ENCODE assay signal across 1 cellular context in the genomic region with DNA sequence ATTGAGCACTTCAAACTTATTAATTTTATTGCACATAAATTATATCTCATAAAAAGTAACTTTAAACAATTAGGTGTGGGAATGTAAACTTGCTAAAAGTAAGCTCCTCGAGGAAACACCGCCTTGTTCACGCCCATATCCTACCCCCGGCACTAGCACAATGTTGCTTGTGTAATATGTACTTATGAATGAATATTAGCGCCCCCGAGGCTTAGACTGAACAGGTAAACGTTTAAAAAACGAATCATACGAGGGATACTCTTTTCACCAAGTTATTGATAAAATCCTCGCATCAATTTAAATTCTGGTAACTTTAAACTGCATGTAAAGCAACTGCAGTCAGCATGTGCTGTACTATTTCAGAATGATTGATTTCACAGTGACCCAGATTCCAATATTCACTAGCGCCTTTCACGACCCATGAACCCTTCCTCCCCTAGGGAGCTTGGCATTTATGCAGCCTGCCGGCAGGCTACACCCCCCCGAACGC.
TF ChIP-seq lines count a peak whose summit lies in the region.

No MANE protein-coding gene starts in this region.

TF ChIP-seq in HepG2, 621 proteins besides CTCF, POLR2A, EP300 and RAD21 (continued from another document and continues in another):
- TF ChIP-seq ZNF20 (CRISPR knock-in tag; IDR thresholded peaks at IDR 0.05): no peak
- TF ChIP-seq, protein P1, sequence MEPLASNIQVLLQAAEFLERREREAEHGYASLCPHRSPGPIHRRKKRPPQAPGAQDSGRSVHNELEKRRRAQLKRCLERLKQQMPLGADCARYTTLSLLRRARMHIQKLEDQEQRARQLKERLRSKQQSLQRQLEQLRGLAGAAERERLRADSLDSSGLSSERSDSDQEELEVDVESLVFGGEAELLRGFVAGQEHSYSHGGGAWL (CRISPR knock-in tag; IDR thresholded peaks at IDR 0.05): no peak
- TF ChIP-seq ZBTB3 (CRISPR knock-in tag; IDR thresholded peaks at IDR 0.05; ENCODE audit: borderline replicate concordance, low read depth): 0 out of 2 replicates have a peak, but pooled peaks have one; percentile 6
- TF ChIP-seq HNF1A (IDR thresholded peaks at IDR 0.05; ENCODE audit: low read depth): no peak
- TF ChIP-seq HNF1A (CRISPR knock-in tag; IDR thresholded peaks at IDR 0.05; ENCODE audit: borderline replicate concordance): no peak
- TF ChIP-seq ZFP36L2 (CRISPR knock-in tag; IDR thresholded peaks at IDR 0.05): no peak
- TF ChIP-seq GPBP1L1 (CRISPR knock-in tag; IDR thresholded peaks at IDR 0.05): no peak
- TF ChIP-seq ZNF607 (CRISPR knock-in tag; IDR thresholded peaks at IDR 0.05; ENCODE audit: borderline replicate concordance): no peak
- TF ChIP-seq PRPF4 (IDR thresholded peaks at IDR 0.05; ENCODE audit: low read depth, low read length, poor library complexity, severe bottlenecking): no peak
- TF ChIP-seq NKX3-1 (CRISPR knock-in tag; IDR thresholded peaks at IDR 0.05): no peak
- TF ChIP-seq ZNF317 (CRISPR knock-in tag; IDR thresholded peaks at IDR 0.05): 0 out of 2 replicates have a peak, but pooled peaks have one; percentile 8
- TF ChIP-seq, protein P2, sequence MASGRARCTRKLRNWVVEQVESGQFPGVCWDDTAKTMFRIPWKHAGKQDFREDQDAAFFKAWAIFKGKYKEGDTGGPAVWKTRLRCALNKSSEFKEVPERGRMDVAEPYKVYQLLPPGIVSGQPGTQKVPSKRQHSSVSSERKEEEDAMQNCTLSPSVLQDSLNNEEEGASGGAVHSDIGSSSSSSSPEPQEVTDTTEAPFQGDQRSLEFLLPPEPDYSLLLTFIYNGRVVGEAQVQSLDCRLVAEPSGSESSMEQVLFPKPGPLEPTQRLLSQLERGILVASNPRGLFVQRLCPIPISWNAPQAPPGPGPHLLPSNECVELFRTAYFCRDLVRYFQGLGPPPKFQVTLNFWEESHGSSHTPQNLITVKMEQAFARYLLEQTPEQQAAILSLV (CRISPR knock-in tag; IDR thresholded peaks at IDR 0.05; ENCODE audit: borderline replicate concordance): no peak
- TF ChIP-seq NR3C1 (CRISPR knock-in tag; IDR thresholded peaks at IDR 0.05): no peak
- TF ChIP-seq SMYD3 (CRISPR knock-in tag; IDR thresholded peaks at IDR 0.05): peak; percentile 60; the same call in 1 of the 2 replicates
- TF ChIP-seq, protein P3, sequence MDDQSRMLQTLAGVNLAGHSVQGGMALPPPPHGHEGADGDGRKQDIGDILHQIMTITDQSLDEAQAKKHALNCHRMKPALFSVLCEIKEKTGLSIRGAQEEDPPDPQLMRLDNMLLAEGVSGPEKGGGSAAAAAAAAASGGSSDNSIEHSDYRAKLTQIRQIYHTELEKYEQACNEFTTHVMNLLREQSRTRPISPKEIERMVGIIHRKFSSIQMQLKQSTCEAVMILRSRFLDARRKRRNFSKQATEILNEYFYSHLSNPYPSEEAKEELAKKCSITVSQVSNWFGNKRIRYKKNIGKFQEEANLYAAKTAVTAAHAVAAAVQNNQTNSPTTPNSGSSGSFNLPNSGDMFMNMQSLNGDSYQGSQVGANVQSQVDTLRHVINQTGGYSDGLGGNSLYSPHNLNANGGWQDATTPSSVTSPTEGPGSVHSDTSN (CRISPR knock-in tag; IDR thresholded peaks at IDR 0.05; ENCODE audit: borderline replicate concordance): no peak
- no peak for TF ChIP-seq ZNF546 (CRISPR knock-in tag; conservative IDR thresholded peaks at IDR 0.05)
- TF ChIP-seq, protein P4, sequence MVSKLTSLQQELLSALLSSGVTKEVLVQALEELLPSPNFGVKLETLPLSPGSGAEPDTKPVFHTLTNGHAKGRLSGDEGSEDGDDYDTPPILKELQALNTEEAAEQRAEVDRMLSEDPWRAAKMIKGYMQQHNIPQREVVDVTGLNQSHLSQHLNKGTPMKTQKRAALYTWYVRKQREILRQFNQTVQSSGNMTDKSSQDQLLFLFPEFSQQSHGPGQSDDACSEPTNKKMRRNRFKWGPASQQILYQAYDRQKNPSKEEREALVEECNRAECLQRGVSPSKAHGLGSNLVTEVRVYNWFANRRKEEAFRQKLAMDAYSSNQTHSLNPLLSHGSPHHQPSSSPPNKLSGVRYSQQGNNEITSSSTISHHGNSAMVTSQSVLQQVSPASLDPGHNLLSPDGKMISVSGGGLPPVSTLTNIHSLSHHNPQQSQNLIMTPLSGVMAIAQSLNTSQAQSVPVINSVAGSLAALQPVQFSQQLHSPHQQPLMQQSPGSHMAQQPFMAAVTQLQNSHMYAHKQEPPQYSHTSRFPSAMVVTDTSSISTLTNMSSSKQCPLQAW (CRISPR knock-in tag; IDR thresholded peaks at IDR 0.05): no peak
- TF ChIP-seq ZNF841 (CRISPR knock-in tag; IDR thresholded peaks at IDR 0.05; ENCODE audit: borderline replicate concordance): no peak
- TF ChIP-seq SP4 (CRISPR knock-in tag; IDR thresholded peaks at IDR 0.05): no peak
- TF ChIP-seq ZNF883 (CRISPR knock-in tag; IDR thresholded peaks at IDR 0.05; ENCODE audit: not compliant biosample characterization): no peak
- no peak for TF ChIP-seq ZBED4 (CRISPR knock-in tag; IDR thresholded peaks at IDR 0.05; ENCODE audit: borderline replicate concordance)
- TF ChIP-seq SMAD1 (CRISPR knock-in tag; IDR thresholded peaks at IDR 0.05; ENCODE audit: borderline replicate concordance, low read depth): no peak
- TF ChIP-seq, protein P5, sequence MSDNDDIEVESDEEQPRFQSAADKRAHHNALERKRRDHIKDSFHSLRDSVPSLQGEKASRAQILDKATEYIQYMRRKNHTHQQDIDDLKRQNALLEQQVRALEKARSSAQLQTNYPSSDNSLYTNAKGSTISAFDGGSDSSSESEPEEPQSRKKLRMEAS (IDR thresholded peaks at IDR 0.05): no peak
- TF ChIP-seq ZSCAN29 (CRISPR knock-in tag; conservative IDR thresholded peaks at IDR 0.05): peak; percentile 96
- TF ChIP-seq GZF1 (CRISPR knock-in tag; IDR thresholded peaks at IDR 0.05): peak; percentile 22; the same call in 1 of the 2 replicates
- 0 out of 2 replicates have a peak, but pooled peaks have one; percentile 16 for TF ChIP-seq ZNF670 (CRISPR knock-in tag; IDR thresholded peaks at IDR 0.05; ENCODE audit: borderline replicate concordance)
- TF ChIP-seq ZMYM4 (CRISPR knock-in tag; IDR thresholded peaks at IDR 0.05): no peak
- TF ChIP-seq, protein P6, sequence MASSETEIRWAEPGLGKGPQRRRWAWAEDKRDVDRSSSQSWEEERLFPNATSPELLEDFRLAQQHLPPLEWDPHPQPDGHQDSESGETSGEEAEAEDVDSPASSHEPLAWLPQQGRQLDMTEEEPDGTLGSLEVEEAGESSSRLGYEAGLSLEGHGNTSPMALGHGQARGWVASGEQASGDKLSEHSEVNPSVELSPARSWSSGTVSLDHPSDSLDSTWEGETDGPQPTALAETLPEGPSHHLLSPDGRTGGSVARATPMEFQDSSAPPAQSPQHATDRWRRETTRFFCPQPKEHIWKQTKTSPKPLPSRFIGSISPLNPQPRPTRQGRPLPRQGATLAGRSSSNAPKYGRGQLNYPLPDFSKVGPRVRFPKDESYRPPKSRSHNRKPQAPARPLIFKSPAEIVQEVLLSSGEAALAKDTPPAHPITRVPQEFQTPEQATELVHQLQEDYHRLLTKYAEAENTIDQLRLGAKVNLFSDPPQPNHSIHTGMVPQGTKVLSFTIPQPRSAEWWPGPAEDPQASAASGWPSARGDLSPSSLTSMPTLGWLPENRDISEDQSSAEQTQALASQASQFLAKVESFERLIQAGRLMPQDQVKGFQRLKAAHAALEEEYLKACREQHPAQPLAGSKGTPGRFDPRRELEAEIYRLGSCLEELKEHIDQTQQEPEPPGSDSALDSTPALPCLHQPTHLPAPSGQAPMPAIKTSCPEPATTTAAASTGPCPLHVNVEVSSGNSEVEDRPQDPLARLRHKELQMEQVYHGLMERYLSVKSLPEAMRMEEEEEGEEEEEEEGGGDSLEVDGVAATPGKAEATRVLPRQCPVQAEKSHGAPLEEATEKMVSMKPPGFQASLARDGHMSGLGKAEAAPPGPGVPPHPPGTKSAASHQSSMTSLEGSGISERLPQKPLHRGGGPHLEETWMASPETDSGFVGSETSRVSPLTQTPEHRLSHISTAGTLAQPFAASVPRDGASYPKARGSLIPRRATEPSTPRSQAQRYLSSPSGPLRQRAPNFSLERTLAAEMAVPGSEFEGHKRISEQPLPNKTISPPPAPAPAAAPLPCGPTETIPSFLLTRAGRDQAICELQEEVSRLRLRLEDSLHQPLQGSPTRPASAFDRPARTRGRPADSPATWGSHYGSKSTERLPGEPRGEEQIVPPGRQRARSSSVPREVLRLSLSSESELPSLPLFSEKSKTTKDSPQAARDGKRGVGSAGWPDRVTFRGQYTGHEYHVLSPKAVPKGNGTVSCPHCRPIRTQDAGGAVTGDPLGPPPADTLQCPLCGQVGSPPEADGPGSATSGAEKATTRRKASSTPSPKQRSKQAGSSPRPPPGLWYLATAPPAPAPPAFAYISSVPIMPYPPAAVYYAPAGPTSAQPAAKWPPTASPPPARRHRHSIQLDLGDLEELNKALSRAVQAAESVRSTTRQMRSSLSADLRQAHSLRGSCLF (CRISPR knock-in tag; IDR thresholded peaks at IDR 0.05; ENCODE audit: borderline replicate concordance): no peak
- no peak for TF ChIP-seq HOXA9 (CRISPR knock-in tag; IDR thresholded peaks at IDR 0.05; ENCODE audit: borderline replicate concordance)
- TF ChIP-seq PAX8 (CRISPR knock-in tag; IDR thresholded peaks at IDR 0.05; ENCODE audit: borderline replicate concordance): no peak
- no peak for TF ChIP-seq ZNF33A (CRISPR knock-in tag; IDR thresholded peaks at IDR 0.05; ENCODE audit: borderline replicate concordance)
- no peak for TF ChIP-seq ZNF292 (CRISPR knock-in tag; IDR thresholded peaks at IDR 0.05; ENCODE audit: borderline replicate concordance, low read depth)
- TF ChIP-seq ZNF367 (CRISPR knock-in tag; IDR thresholded peaks at IDR 0.05; ENCODE audit: borderline replicate concordance): no peak
- TF ChIP-seq ZNF749 (CRISPR knock-in tag; IDR thresholded peaks at IDR 0.05; ENCODE audit: borderline replicate concordance): no peak
- no peak for TF ChIP-seq ISX (CRISPR knock-in tag; conservative IDR thresholded peaks at IDR 0.05)
- no peak for TF ChIP-seq ZFP41 (CRISPR knock-in tag; IDR thresholded peaks at IDR 0.05; ENCODE audit: borderline replicate concordance)
- TF ChIP-seq ZNF792 (CRISPR knock-in tag; IDR thresholded peaks at IDR 0.05): no peak
- no peak for TF ChIP-seq ATRX (CRISPR knock-in tag; IDR thresholded peaks at IDR 0.05; ENCODE audit: borderline replicate concordance)
- TF ChIP-seq, protein P7, sequence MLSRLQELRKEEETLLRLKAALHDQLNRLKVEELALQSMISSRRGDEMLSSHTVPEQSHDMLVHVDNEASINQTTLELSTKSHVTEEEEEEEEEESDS (CRISPR knock-in tag; IDR thresholded peaks at IDR 0.05; ENCODE audit: borderline replicate concordance): no peak
- TF ChIP-seq ARNTL (CRISPR knock-in tag; IDR thresholded peaks at IDR 0.05): peak; percentile 27; the same call in 1 of the 2 replicates
- no peak for TF ChIP-seq XRCC5 (optimal IDR thresholded peaks at IDR 0.05; ENCODE audit: low read length)
